In genomic region chr4:143195581-143195980, GRCh38 we compare ENCODE assay signal across 15 cellular contexts. TPM values are rescaled to one million over a fixed set of nuclear protein-coding genes. Genes with fewer than 3 reads are reported as not detected.
DNase-seq lines count a peak whose midpoint lies in the region; ATAC-seq, FAIRE-seq and TF ChIP-seq lines count a peak whose summit lies in the region.
"Had no signal": no experiment of that assay in that cellular context is flagged by ENCODE, and none has a peak within 500 bp of the region (broad histone marks: within the 10 kb centered on the region; RNA-seq: fewer than 3 reads in every experiment).

No MANE protein-coding gene starts in this region.

- ATAC-seq in Right ventricle myocardium superior (ENCODE audit: poor library complexity) (peak; percentile 65), heart left ventricle (no peak)

- peaks cover 0 to 26% (median 7%) of the 10 kb centered on the region in 12 donors for H3K4me1 ChIP-seq in heart left ventricle
- H3K4me1 ChIP-seq: BLaER1 had no signal

- no peaks in the 10 kb centered on the region for H3K27me3 ChIP-seq in heart left ventricle
- H3K27me3 ChIP-seq: BLaER1 had no signal

- no peak overlapping the region for H3K27ac ChIP-seq in heart left ventricle
- H3K27ac ChIP-seq: BLaER1, GM23248 had no signal

- FAIRE-seq in GM19239 (lab: Jason Lieb, UNC), result peak; percentile 37
- FAIRE-seq: G401.6, GM12891 had no signal

- TF ChIP-seq POLR2A in heart left ventricle (IDR thresholded peaks at IDR 0.05), result no peak

- no peak for TF ChIP-seq CTCF in heart left ventricle (IDR thresholded peaks at IDR 0.05)

- intact Hi-C loops in Right ventricle myocardium superior (cut with DNase I) (no loop called here), heart left ventricle (cut with DNase I) (no loop called here)

- H3K36me3 ChIP-seq in heart left ventricle, result peaks cover 0 to 100% (median 87%) of the 10 kb centered on the region in 9 donors

- peak; percentile 0 for DNase-seq in NCI-H1105 (lab: John Stamatoyannopoulos, UW)
- no peak for DNase-seq in NCI-H1105 treated with DMSO at 0.1 percent for 48 hours (lab: John Stamatoyannopoulos, UW)
- no peak for DNase-seq in Right ventricle myocardium superior
- DNase-seq in heart left ventricle, result no peak
- no peak for DNase-seq in GM19239 (ENCODE audit: insufficient read length, low spot score)
- no peak for DNase-seq in NCI-H187 treated with DMSO at 0.1 percent for 48 hours (lab: John Stamatoyannopoulos, UW)
- DNase-seq in activated T-cell treated with anti-CD3 and anti-CD28 coated beads for 4 hours, result no peak
- DNase-seq: 8988T; Calu3; CD4-positive, alpha-beta memory T cell; GM23248 had no signal

- H3K4me3 ChIP-seq in heart left ventricle, result no peak overlapping the region
- H3K4me3 ChIP-seq: BLaER1, GM23248, HAP-1 had no signal

- H3K9me3 ChIP-seq in heart left ventricle, result no peaks in the 10 kb centered on the region
- H3K9me3 ChIP-seq: BLaER1, HAP-1 had no signal

RNA-seq across cellular contexts. Expression of gene USP38, which starts 10.9 kb away (rescaled TPM):
- total RNA-seq in Right ventricle myocardium superior (18.6 TPM), heart left ventricle (10 to 100 TPM; 16.5 to 29.6 (median 20.4) TPM)
- polyA plus RNA-seq in heart left ventricle, result 10 to 100 TPM in 1 of 2 donors, 1 to 10 TPM in 1; 3.8 to 29.7 TPM
